In genomic region chr2:216535454-216535995, GRCh38 we compare ENCODE assay signal across 1 cellular context.
TF ChIP-seq lines count a peak whose summit lies in the region.

No MANE protein-coding gene starts in this region.

TF ChIP-seq in SK-N-SH, 30 proteins besides CTCF, POLR2A, EP300 and RAD21 (continued from another document):
- TF ChIP-seq, protein P1, sequence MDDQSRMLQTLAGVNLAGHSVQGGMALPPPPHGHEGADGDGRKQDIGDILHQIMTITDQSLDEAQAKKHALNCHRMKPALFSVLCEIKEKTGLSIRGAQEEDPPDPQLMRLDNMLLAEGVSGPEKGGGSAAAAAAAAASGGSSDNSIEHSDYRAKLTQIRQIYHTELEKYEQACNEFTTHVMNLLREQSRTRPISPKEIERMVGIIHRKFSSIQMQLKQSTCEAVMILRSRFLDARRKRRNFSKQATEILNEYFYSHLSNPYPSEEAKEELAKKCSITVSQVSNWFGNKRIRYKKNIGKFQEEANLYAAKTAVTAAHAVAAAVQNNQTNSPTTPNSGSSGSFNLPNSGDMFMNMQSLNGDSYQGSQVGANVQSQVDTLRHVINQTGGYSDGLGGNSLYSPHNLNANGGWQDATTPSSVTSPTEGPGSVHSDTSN (IDR thresholded peaks at IDR 0.05), result peak; percentile 60; the same call in 1 of the 2 replicates
- TF ChIP-seq NFIC (IDR thresholded peaks at IDR 0.05; ENCODE audit: borderline replicate concordance), result peak; percentile 42; the same call in 1 of the 2 replicates
- TF ChIP-seq RXRA (IDR thresholded peaks at IDR 0.05; ENCODE audit: borderline replicate concordance, low read depth), result peak; percentile 39; the same call in 1 of the 2 replicates
- TF ChIP-seq REST (IDR thresholded peaks at IDR 0.05; ENCODE audit: low read depth, low read length), result no peak
- TF ChIP-seq GABPA (IDR thresholded peaks at IDR 0.05; ENCODE audit: low read depth), result no peak
- no peak for TF ChIP-seq SIN3A (IDR thresholded peaks at IDR 0.05; ENCODE audit: borderline replicate concordance, low read depth, low read length)
